Comparison of ENCODE assay signal across 25 cellular contexts in genomic region chr12:22038734-22039133, GRCh38.
"Had no signal": no experiment of that assay in that cellular context is flagged by ENCODE, and none has a peak within 500 bp of the region (broad histone marks: within the 10 kb centered on the region; RNA-seq: fewer than 3 reads in every experiment).

No MANE protein-coding gene starts in this region.

- H3K27ac ChIP-seq: colonic mucosa, epithelial cell of prostate, esophagus squamous epithelium, gastrocnemius medialis, heart right ventricle, left lung, lower lobe of right lung had no signal

- FAIRE-seq: endometrium, kidney had no signal

- H3K4me3 ChIP-seq: colonic mucosa, esophagus squamous epithelium, gastrocnemius medialis, heart right ventricle, left lung, lower lobe of right lung, mucosa of descending colon had no signal

- H3K27me3 ChIP-seq: colonic mucosa, esophagus squamous epithelium, gastrocnemius medialis, heart right ventricle, left lung had no signal

- H3K9me3 ChIP-seq: colonic mucosa, esophagus squamous epithelium, gastrocnemius medialis, left lung, lower lobe of right lung, mucosa of descending colon had no signal

- ATAC-seq: effector memory CD8-positive, alpha-beta T cell; esophagus mucosa; gastrocnemius medialis; heart right ventricle; left colon; left lung; left ventricle myocardium superior; lower lobe of right lung; mucosa of descending colon had no signal

- H3K36me3 ChIP-seq: colonic mucosa, esophagus squamous epithelium, gastrocnemius medialis, heart right ventricle, left lung, lower lobe of right lung had no signal

- H3K4me1 ChIP-seq: gastrocnemius medialis, left lung had no signal

- DNase-seq: colonic mucosa; cortex of kidney; effector CD8-positive, alpha-beta T cell; effector memory CD8-positive, alpha-beta T cell; endodermal cell; erythroblast; esophagus squamous epithelium; foreskin fibroblast; foreskin melanocyte; gastrocnemius medialis; glutamatergic neuron; heart right ventricle; hippocampal formation; immature natural killer cell; kidney; kidney glomerular epithelial cell; left colon; left lung; left ventricle myocardium superior; lower lobe of right lung; mucosa of descending colon; naive B cell had no signal
